In the genomic region with DNA sequence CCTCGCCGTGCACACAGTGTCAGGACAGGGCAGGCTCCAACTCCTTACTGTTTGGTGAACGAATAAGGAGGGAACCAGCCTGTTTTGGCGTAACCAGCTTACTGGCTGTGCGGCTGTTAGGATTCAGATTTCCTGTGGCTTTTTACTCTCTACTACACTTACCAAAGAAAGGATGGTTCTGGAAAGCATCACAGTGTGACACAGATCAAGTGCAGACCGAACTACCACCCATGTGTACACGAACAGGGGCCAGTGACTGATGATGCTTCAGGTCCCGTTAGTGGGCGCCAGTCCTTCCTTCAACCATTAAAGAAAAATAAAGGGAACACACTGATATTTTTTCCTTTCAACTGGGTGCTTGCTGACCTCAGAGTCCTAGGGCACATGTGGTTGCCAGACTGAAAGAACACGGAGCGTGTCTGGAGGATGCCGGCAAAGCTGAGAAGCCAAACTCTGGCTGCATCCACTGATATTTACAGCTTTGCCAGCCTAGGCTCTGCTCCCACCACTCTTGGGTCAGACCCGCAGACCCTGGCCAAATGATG, we compare ENCODE assay signal across 32 cellular contexts.
"Had no signal": no experiment of that assay in that cellular context is flagged by ENCODE, and none has a peak within 500 bp of the region (broad histone marks: within the 10 kb centered on the region; RNA-seq: fewer than 3 reads in every experiment).

No MANE protein-coding gene starts in this region.

- H3K9me3 ChIP-seq: Peyer's patch, SJSA1 had no signal

- H3K4me2 ChIP-seq: KMS-11 had no signal

- DNase-seq: activated B cell treated with CpG ODN at 0.5 μM for 24 hours; activated CD4-positive, alpha-beta memory T cell treated with anti-CD3 and anti-CD28 coated beads, Interleukin-2, amount 10 ng/mL, durations not matched to agents 7 days and 5 days; activated CD4-positive, alpha-beta T cell treated with anti-CD3 and anti-CD28 coated beads for 48 hours; activated CD4-positive, CD25-positive, alpha-beta regulatory T cell treated with anti-CD3 and anti-CD28 coated beads, Interleukin-2, amount 50 U/mL, for 72 hours; activated CD8-positive, alpha-beta memory T cell treated with anti-CD3 and anti-CD28 coated beads for 24 hours; activated CD8-positive, alpha-beta memory T cell treated with anti-CD3 and anti-CD28 coated beads, Interleukin-2, amount 10 ng/mL, durations not matched to agents 7 days and 5 days; activated CD8-positive, alpha-beta memory T cell treated with anti-CD3 and anti-CD28 coated beads, Interleukin-2, amount 50 U/mL, for 48 hours; activated effector memory CD4-positive, alpha-beta T cell treated with Interleukin-2 at 50 U/mL for 16 hours; activated naive CD4-positive, alpha-beta T cell treated with anti-CD3 and anti-CD28 coated beads, Interleukin-2, amount 10 ng/mL, durations not matched to agents 7 days and 5 days; activated naive CD8-positive, alpha-beta T cell treated with anti-CD3 and anti-CD28 coated beads, Interleukin-2, amount 50 U/mL, for 24 hours; activated T-cell treated with anti-CD3 and anti-CD28 coated beads, Interleukin-2, amount 50 U/mL, for 48 hours; anterior cingulate cortex; brain microvascular endothelial cell; central memory CD4-positive, alpha-beta T cell; MM.1S; MV-4-11; NCI-H1092; NCI-H1436 treated with DMSO at 0.1 percent for 48 hours; NCI-H1694 treated with DMSO at 0.1 percent for 48 hours; NCI-H2029; NCI-H345; NCI-H524 treated with DMSO at 0.1 percent for 48 hours; Peyer's patch; RPMI8226; SHP77 treated with DMSO at 0.1 percent for 48 hours; T-helper 1 cell; T-helper 2 cell; T-helper 9 cell had no signal

- H3K4me1 ChIP-seq: Peyer's patch had no signal

- H3K27me3 ChIP-seq: brain microvascular endothelial cell, Peyer's patch, SJSA1 had no signal

- H3K4me3 ChIP-seq: Peyer's patch, SJSA1 had no signal

- H3K36me3 ChIP-seq: brain microvascular endothelial cell, Peyer's patch, SJSA1 had no signal

- ATAC-seq: activated CD8-positive, alpha-beta memory T cell treated with anti-CD3 and anti-CD28 coated beads, Interleukin-2, amount 10 ng/mL, durations not matched to agents 7 days and 5 days; activated naive CD8-positive, alpha-beta T cell treated with anti-CD3 and anti-CD28 coated beads, Interleukin-2, amount 50 U/mL, for 24 hours; SK-N-SH treated with all-trans-retinoic acid at 6 μM for 48 hours had no signal

- H3K27ac ChIP-seq: brain microvascular endothelial cell, KMS-11, Peyer's patch, SJSA1, VCaP had no signal

- H3K9ac ChIP-seq: KMS-11 had no signal
